8 cellular contexts compared by ENCODE assay signal in genomic region chr5:181243020-181243520, GRCh38. TPM values are rescaled to one million over a fixed set of nuclear protein-coding genes. Genes with fewer than 3 reads are reported as not detected.
DNase-seq lines count a peak whose midpoint lies in the region; ATAC-seq and TF ChIP-seq lines count a peak whose summit lies in the region.

No MANE protein-coding gene starts in this region.

- no peak for TF ChIP-seq CTCF in RWPE1 (conservative IDR thresholded peaks at IDR 0.05; ENCODE audit: low read depth)
- TF ChIP-seq CTCF in ovary (IDR thresholded peaks at IDR 0.05), result no peak

- H3K36me3 ChIP-seq in ovary, result no peaks in the 10 kb centered on the region

- peaks cover 18% of the 10 kb centered on the region for H3K4me1 ChIP-seq in ovary (ENCODE audit: insufficient read depth)

- peak overlapping the region; percentile 77 for H3K4me3 ChIP-seq in ovary

- H3K9me3 ChIP-seq in ovary, result no peaks in the 10 kb centered on the region

- in situ Hi-C loops in Caki2 (cut with HindIII; ENCODE audit: low pct_unique_long_range_greater_than_20kb, low sequenced_read_pairs), result no loop called here

- WGBS in ovary, 3 donors, result 0 to 2% (median 1%) methylated on average over 22 of the region's 22 CpGs

- no peak for ATAC-seq in GM19395 (IDR thresholded peaks at IDR 0.05; ENCODE audit: unreplicated experiment)

- CTCF ChIA-PET in RWPE1 (lab: Yijun Ruan, JAX), result no interaction called here

- TF ChIP-seq POLR2A in ovary (IDR thresholded peaks at IDR 0.05), result no peak

- POLR2A ChIA-PET in RWPE1 (lab: Yijun Ruan, JAX; ENCODE audit: low non-redundant PET), result interaction anchor here (1.2 to 2.3 kb wide), 3 partner anchors 14 to 38 kb away, joined by 3 to 16 read pairs (median 3); partner anchors contain the start of genes TRIM41 and TRIM7

- DNase-seq in Caki2 (ENCODE audit: low read depth) (peak; percentile 26), RWPE1 (ENCODE audit: low spot score) (no peak), epithelial cell of prostate (ENCODE audit: low read depth, low spot score) (no peak), ovary (no peak), COR-L47 (lab: John Stamatoyannopoulos, UW) (no peak), DMS153 (lab: John Stamatoyannopoulos, UW) (no peak), middle frontal gyrus (ENCODE audit: extremely low spot score, low spot score) (no peak)

- no peaks in the 10 kb centered on the region for H3K27me3 ChIP-seq in ovary

- TF ChIP-seq EP300 in ovary (IDR thresholded peaks at IDR 0.05), result no peak

- peak overlapping the region; percentile 97 for H3K27ac ChIP-seq in RWPE1
- peak overlapping the region; percentile 99 for H3K27ac ChIP-seq in epithelial cell of prostate
- peak overlapping the region; percentile 67 to 74 for H3K27ac ChIP-seq in ovary

- intact Hi-C loops in ovary (cut with DNase I), result loop anchor here in 2 of 4 donors (2.0 to 10.0 kb wide), 3 partner anchors 18 to 428 kb away; partner anchors contain the start of gene TRIM41 (in 1 of the 2)

RNA-seq across cellular contexts. Expression of gene RACK1, which starts 0.6 kb away (rescaled TPM):
- 4,377 and 4,541 TPM in 2 replicates for total RNA-seq in Caki2 (2014; rRNA removed; shearing (Covaris generic); ENCODE audit: low replicate concordance)
- 1,000 to 10,000 TPM; 2,570 to 4,531 (median 3,203) TPM for total RNA-seq in ovary
- 1,000 to 10,000 TPM; 2,702 to 4,895 TPM for polyA plus RNA-seq in ovary

RNA-seq across cellular contexts. Expression of gene TRIM52, which starts 17.9 kb away (rescaled TPM):
- total RNA-seq in Caki2 (2014; rRNA removed; shearing (Covaris generic); ENCODE audit: low replicate concordance), result 1.3 and 12.9 TPM in 2 replicates
- total RNA-seq in ovary, result 10 to 100 TPM; 13.0 to 18.8 (median 17.2) TPM
- 10 to 100 TPM; 13.5 to 15.3 TPM for polyA plus RNA-seq in ovary

RNA-seq across cellular contexts. Expression of gene TRIM41, which starts 20.0 kb away (rescaled TPM):
- total RNA-seq in Caki2 (2014; rRNA removed; shearing (Covaris generic); ENCODE audit: low replicate concordance), result 17.9 and 32.2 TPM in 2 replicates
- 10 to 100 TPM in 6 of 7 donors, 1 to 10 TPM in 1; 8.2 to 22.7 (median 17.6) TPM for total RNA-seq in ovary
- 10 to 100 TPM; 11.1 to 13.2 TPM for polyA plus RNA-seq in ovary

RNA-seq across cellular contexts. Expression of gene TRIM7, which starts 38.1 kb away (rescaled TPM):
- total RNA-seq in Caki2 (2014; rRNA removed; shearing (Covaris generic); ENCODE audit: low replicate concordance), result 56.2 and 62.2 TPM in 2 replicates
- 1 to 10 TPM in 2 of 7 donors, under 1 TPM in 5; 0.34 to 2.9 (median 0.93) TPM for total RNA-seq in ovary
- under 1 TPM; 0.45 to 0.82 TPM for polyA plus RNA-seq in ovary
